Comparison of ENCODE assay signal across 32 cellular contexts in the genomic region with DNA sequence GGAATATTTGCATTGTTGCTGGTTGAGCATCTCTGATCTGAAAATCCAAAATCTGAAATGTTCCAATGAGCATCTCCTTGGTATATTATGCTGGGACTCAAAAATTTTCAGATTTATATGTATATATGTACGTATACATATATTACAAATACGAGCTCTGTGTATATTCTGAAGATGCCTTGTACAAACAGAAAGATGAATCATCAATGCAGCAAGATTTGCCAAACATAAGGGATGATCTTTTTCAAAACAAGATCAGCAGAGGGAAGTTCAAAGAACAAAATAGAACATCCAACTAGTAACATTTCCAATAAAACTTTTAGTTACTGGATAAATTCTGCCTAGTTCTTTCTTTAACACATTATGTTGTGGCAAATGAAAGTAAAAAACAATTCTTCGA. TPM values are rescaled to one million over a fixed set of nuclear protein-coding genes. Genes with fewer than 3 reads are reported as not detected.
A peak's percentile ranks its signal among the peaks of the same experiment; 100 is the strongest.
DNase-seq lines count a peak whose midpoint lies in the region; ATAC-seq, FAIRE-seq and TF ChIP-seq lines count a peak whose summit lies in the region.
"Had no signal": no experiment of that assay in that cellular context is flagged by ENCODE, and none has a peak within 500 bp of the region (broad histone marks: within the 10 kb centered on the region; RNA-seq: fewer than 3 reads in every experiment).

No MANE protein-coding gene starts in this region.

- H3K36me3 ChIP-seq in mammary epithelial cell (ENCODE audit: insufficient read depth, low read length) (peaks cover under 1% of the 10 kb centered on the region), K562 (ENCODE audit: control insufficient read depth, insufficient read depth, low read length) (peaks cover 9% of the 10 kb centered on the region; the same call in 1 of the 3 replicates)
- H3K36me3 ChIP-seq: esophagus squamous epithelium, left lung, tibial artery, vagina had no signal

- H3K9ac ChIP-seq in mammary epithelial cell (ENCODE audit: insufficient read depth, low read length) (no peak overlapping the region), K562 (ENCODE audit: insufficient read depth in 1 of 2, low read depth in 2 of 2, low read length in 2 of 2) (no peak overlapping the region)
- H3K9ac ChIP-seq: parathyroid adenoma had no signal

- dilution Hi-C loops in mammary epithelial cell (cut with HindIII; ENCODE audit: low sequenced_read_pairs), result no loop called here

- no peak for TF ChIP-seq CTCF in MCF 10A (IDR thresholded peaks at IDR 0.05; ENCODE audit: unreplicated experiment)
- no peak for TF ChIP-seq CTCF in mammary epithelial cell (conservative IDR thresholded peaks at IDR 0.05 in 1 of 2, IDR thresholded peaks at IDR 0.05 in 1 of 2; ENCODE audit: extremely low read depth in 1 of 2, insufficient read depth in 1 of 2, low read depth in 1 of 2, low read length in 2 of 2)
- no peak for TF ChIP-seq CTCF in K562 (IDR thresholded peaks at IDR 0.05 in 2 of 3, conservative IDR thresholded peaks at IDR 0.05 in 1 of 3; ENCODE audit: insufficient read depth in 2 of 3, low read depth in 1 of 3, low read length in 3 of 3)
- TF ChIP-seq CTCF in fibroblast of villous mesenchyme (IDR thresholded peaks at IDR 0.05; ENCODE audit: insufficient read depth, low read depth, low read length), result no peak

- H3K4me1 ChIP-seq in mammary epithelial cell (ENCODE audit: insufficient read depth, low read length) (no peaks in the 10 kb centered on the region), K562 (replicated peaks in 1 of 2; ENCODE audit: control insufficient read depth in 2 of 2, insufficient read depth in 2 of 2, low read length in 2 of 2) (peaks cover 0 to 9% of the 10 kb centered on the region in 2 experiments; a peak in 4 of 5 replicates)

- POLR2A ChIA-PET in MCF 10A (lab: Yijun Ruan, JAX) (interaction anchor here (0.7 to 1.5 kb wide), 3 partner anchors 10 to 82 kb away, joined by 3 to 4 read pairs (median 4); no protein-coding TSS in a partner anchor), K562 (lab: Yijun Ruan, JAX) (no interaction called here)

- H3K4me2 ChIP-seq in mammary epithelial cell (ENCODE audit: insufficient read depth, low read depth, low read length), result no peak overlapping the region
- H3K4me2 ChIP-seq in K562 (ENCODE audit: insufficient read depth, low read length), result no peak overlapping the region

- H3K27ac Mint-ChIP-seq in MCF 10A (ENCODE audit: low read depth, unreplicated experiment), result no peak overlapping the region
- H3K27ac Mint-ChIP-seq: activated B cell treated with CpG ODN at 0.5 μM for 24 hours; activated T-cell treated with anti-CD3 and anti-CD28 coated beads, Interleukin-2, amount 50 U/mL, for 24 hours; CD4-positive, CD25-positive, alpha-beta regulatory T cell had no signal

- no peak overlapping the region for H3K4me3 ChIP-seq in mammary epithelial cell (replicated peaks in 1 of 3; ENCODE audit: insufficient read depth in 1 of 3, low read depth in 2 of 3, low read length in 3 of 3)
- H3K4me3 ChIP-seq in K562, result no peak overlapping the region
- no peak overlapping the region for H3K4me3 ChIP-seq in fibroblast of villous mesenchyme (ENCODE audit: low read depth, low read length)
- H3K4me3 ChIP-seq: esophagus squamous epithelium, left lung, spleen, tibial artery, vagina had no signal

- in situ Hi-C loops in mammary epithelial cell (cut with MboI; ENCODE audit: low sequenced_read_pairs in 2 of 2) (no loop called here), K562 (cut with MboI) (no loop called here)

- H3K27me3 Mint-ChIP-seq in MCF 10A (ENCODE audit: insufficient read depth, unreplicated experiment), result no peaks in the 10 kb centered on the region
- H3K27me3 Mint-ChIP-seq: activated B cell treated with CpG ODN at 0.5 μM for 24 hours; activated T-cell treated with anti-CD3 and anti-CD28 coated beads, Interleukin-2, amount 50 U/mL, for 24 hours; CD4-positive, CD25-positive, alpha-beta regulatory T cell had no signal

- no peaks in the 10 kb centered on the region for H3K27me3 ChIP-seq in mammary epithelial cell (ENCODE audit: insufficient read depth, low read length)
- no peaks in the 10 kb centered on the region for H3K27me3 ChIP-seq in K562 (ENCODE audit: control insufficient read depth in 2 of 2, insufficient read depth in 2 of 2, low read length in 2 of 2)
- H3K27me3 ChIP-seq: esophagus squamous epithelium, left lung, spleen, tibial artery, vagina had no signal

- H3K27ac ChIP-seq in mammary epithelial cell (ENCODE audit: insufficient read depth, low read depth, low read length) (no peak overlapping the region), K562 (ENCODE audit: extremely low read depth, low read depth, low read length) (no peak overlapping the region)
- H3K27ac ChIP-seq: esophagus squamous epithelium, left lung, parathyroid adenoma, spleen, tibial artery, vagina had no signal

- TF ChIP-seq RAD21 in K562 (CRISPR knock-in tag; conservative IDR thresholded peaks at IDR 0.05 in 1 of 2, IDR thresholded peaks at IDR 0.05 in 1 of 2), result no peak

- TF ChIP-seq EP300 in K562 (IDR thresholded peaks at IDR 0.05; ENCODE audit: low read length), result no peak

- H3K4me3 Mint-ChIP-seq in MCF 10A (ENCODE audit: unreplicated experiment), result no peak overlapping the region
- H3K4me3 Mint-ChIP-seq: activated B cell treated with CpG ODN at 0.5 μM for 24 hours; activated T-cell treated with anti-CD3 and anti-CD28 coated beads, Interleukin-2, amount 50 U/mL, for 24 hours; CD4-positive, CD25-positive, alpha-beta regulatory T cell; neural crest cell had no signal

- 66% methylated on average over 3 of the region's 3 CpGs for WGBS in mammary epithelial cell (ENCODE audit: low coverage, missing lambda C conversion rate)
- 80% methylated on average over 3 of the region's 3 CpGs for WGBS in K562 (ENCODE audit: insufficient coverage, low coverage, missing lambda C conversion rate)

- no peaks in the 10 kb centered on the region for H3K9me1 ChIP-seq in K562 (ENCODE audit: control insufficient read depth, insufficient read depth, low read length)

- H3K79me2 ChIP-seq in mammary epithelial cell (ENCODE audit: insufficient read depth, low read length), result peaks cover 21% of the 10 kb centered on the region
- H3K79me2 ChIP-seq in K562 (ENCODE audit: control insufficient read depth, insufficient read depth, low read length), result peaks cover 91% of the 10 kb centered on the region

- no peak for ATAC-seq in K562
- ATAC-seq in HG02973 (IDR thresholded peaks at IDR 0.05; ENCODE audit: unreplicated experiment), result no peak
- no peak for ATAC-seq in GM18520 (IDR thresholded peaks at IDR 0.05; ENCODE audit: unreplicated experiment)
- ATAC-seq: left lung had no signal

- intact Hi-C loops in MCF 10A (cut with micrococcal nuclease) (no loop called here), mammary epithelial cell (cut with micrococcal nuclease) (no loop called here), K562 (cut with micrococcal nuclease) (no loop called here)

- DNase-seq in MCF 10A (ENCODE audit: unreplicated experiment) (peak; percentile 21), mammary epithelial cell (no peak), K562 (ENCODE audit: extremely low read depth in 1 of 4, low spot score in 3 of 4) (no peak), fibroblast of villous mesenchyme (ENCODE audit: low read depth) (peak; percentile 31), stromal cell of bone marrow (ENCODE audit: low read depth) (peak; percentile 2)
- no peak for DNase-seq in stimulated activated naive CD4-positive, alpha-beta T cell treated with Interleukin-2 at 50 U/mL for 16 hours (lab: John Stamatoyannopoulos, UW)
- DNase-seq: activated B cell treated with CpG ODN at 0.5 μM for 24 hours; activated CD4-positive, alpha-beta T cell treated with anti-CD3 and anti-CD28 coated beads, Interleukin-2, amount 50 U/mL, for 1 hour; activated gamma-delta T cell treated with Interleukin-2 at 50 U/mL for 16 hours; activated T-cell treated with anti-CD3 and anti-CD28 coated beads, Interleukin-2, amount 50 U/mL, for 24 hours; AML-193; CD4-positive, CD25-positive, alpha-beta regulatory T cell; dermis blood vessel endothelial cell; esophagus squamous epithelium; head of caudate nucleus; islet precursor cell; left lung; NCI-H1092 treated with DMSO at 0.1 percent for 48 hours; NCI-H1694 treated with DMSO at 0.1 percent for 48 hours; NCI-H446 treated with DMSO at 0.1 percent for 48 hours; NCI-H82; RPMI8226; spleen; stimulated activated CD4-positive, alpha-beta T cell treated with anti-CD3 and anti-CD28 coated beads, Interleukin-2, amount 100 ng/mL, for 48 hours; T-helper 1 cell; tibial artery had no signal

- H4K20me1 ChIP-seq in mammary epithelial cell (ENCODE audit: insufficient read depth, low read length) (no peaks in the 10 kb centered on the region), K562 (replicated peaks; ENCODE audit: control insufficient read depth, insufficient read depth, low read length) (0 out of 2 replicates have a peak, but pooled peaks cover 4% of the 10 kb centered on the region)

- no peaks in the 10 kb centered on the region for H3K36me3 Mint-ChIP-seq in MCF 10A (ENCODE audit: insufficient read depth, unreplicated experiment)

- no peak for TF ChIP-seq POLR2A in K562 (conservative IDR thresholded peaks at IDR 0.05)

- BruUV-seq in MCF 10A (replicated peaks; lab: Mats Ljungman, UMichigan), result no TSS peak
- BruUV-seq in mammary epithelial cell (replicated peaks; lab: Mats Ljungman, UMichigan), result no TSS peak
- no TSS peak for BruUV-seq in K562 (replicated peaks; lab: Mats Ljungman, UMichigan)

- CTCF ChIA-PET in MCF 10A (lab: Yijun Ruan, JAX), result interaction anchor here (0.8 kb wide), 1 partner anchor 15 kb away, joined by 3 read pairs; no protein-coding TSS in a partner anchor
- CTCF ChIA-PET in mammary epithelial cell (lab: Charles Lee; ENCODE audit: low non-redundant PET), result interaction anchor here (0.6 kb wide), 1 partner anchor 118 kb away, joined by 16 read pairs; no protein-coding TSS in a partner anchor
- CTCF ChIA-PET in K562 (lab: Yijun Ruan, JAX; ENCODE audit: low intra/inter-chr PET ratio), result no interaction called here

- H3K9me3 Mint-ChIP-seq in MCF 10A (ENCODE audit: unreplicated experiment), result no peaks in the 10 kb centered on the region

- FAIRE-seq in K562 (lab: Jason Lieb, UNC), result no peak
- FAIRE-seq: endometrium had no signal

- H3K4me1 Mint-ChIP-seq in MCF 10A (ENCODE audit: insufficient read depth, unreplicated experiment), result no peaks in the 10 kb centered on the region
- H3K4me1 Mint-ChIP-seq: neural crest cell had no signal

- H3K9me3 ChIP-seq in mammary epithelial cell (replicated peaks; ENCODE audit: insufficient read depth, low read length) (no peaks in the 10 kb centered on the region), K562 (replicated peaks; ENCODE audit: control insufficient read depth, insufficient read depth, low read depth, low read length) (0 out of 2 replicates have a peak, but pooled peaks cover 2% of the 10 kb centered on the region)
- H3K9me3 ChIP-seq: esophagus squamous epithelium, tibial artery, vagina had no signal

- no peak overlapping the region for H2AFZ ChIP-seq in mammary epithelial cell (ENCODE audit: low read depth, low read length)
- no peak overlapping the region for H2AFZ ChIP-seq in K562 (ENCODE audit: low read depth, low read length)
- H2AFZ ChIP-seq: parathyroid adenoma had no signal

RNA-seq across cellular contexts. Expression of a gene that starts 42.5 kb away (rescaled TPM):
- total RNA-seq in MCF 10A (2022) (34.0 and 34.3 TPM in 2 replicates), mammary epithelial cell (10 to 100 TPM; 40.1 to 80.5 TPM), K562 (2014; rRNA removed) (91.9 and 93.1 TPM in 2 replicates), K562 (2014; rRNA removed; fragmentation: Illumina TruSeq; extraction: Trizol) (79.2 and 88.1 TPM in 2 replicates), K562 (2015; rRNA removed; fragmentation: Illumina TruSeq; extraction: Trizol) (90.4 and 92.6 TPM in 2 replicates), K562 (2021) (103 and 108 TPM in 2 replicates), fibroblast of villous mesenchyme (71.2 and 88.9 TPM in 2 replicates)
- polyA plus RNA-seq in mammary epithelial cell (10.7 TPM), K562 (2011; rRNA removed) (43.9 and 48.3 TPM in 2 replicates), K562 (2014; fragmentation: Illumina TruSeq; extraction: Trizol) (79.0 and 89.9 TPM in 2 replicates), K562 (2014; fragmentation: Nextera tagmentation; extraction: Ambion mirVana) (10 to 100 TPM; 24.5 to 42.4 TPM), K562 (2014; rRNA removed) (70.7 and 83.4 TPM in 2 replicates)
- polyA minus RNA-seq in mammary epithelial cell, result 166 TPM
- total RNA-seq in K562 (2011; cell fraction: chromatin; rRNA removed; ENCODE audit: low replicate concordance), result 151 and 399 TPM in 2 replicates
- total RNA-seq in K562 (2011; cell fraction: nucleolus; rRNA removed), result 94.9 and 123 TPM in 2 replicates
- total RNA-seq in K562 (2011; cell fraction: nucleoplasm; rRNA removed), result 139 and 141 TPM in 2 replicates
- polyA plus RNA-seq in K562 (2011; cell fraction: cytosol; rRNA removed), result 46.7 and 50.5 TPM in 2 replicates
- polyA plus RNA-seq in K562 (2011; cell fraction: nucleus; rRNA removed), result 125 and 130 TPM in 2 replicates
- 68.9 and 92.0 TPM in 2 replicates for polyA plus RNA-seq in K562 (2012)
- polyA minus RNA-seq in K562 (2011; rRNA and poly(A)+ RNA removed), result 115 and 136 TPM in 2 replicates
- polyA minus RNA-seq in K562 (2011; cell fraction: cytosol; rRNA and poly(A)+ RNA removed), result 56.8 and 74.4 TPM in 2 replicates
- 75.0 and 142 TPM in 2 replicates for polyA minus RNA-seq in K562 (2011; cell fraction: nucleus; rRNA and poly(A)+ RNA removed)

Comparison
In these comparisons a context has a peak if more than half of its experiments do, and no peak if none do; other contexts are left out.
1. DNase-seq: peak in MCF 10A (single experiment), fibroblast of villous mesenchyme (single experiment) and stromal cell of bone marrow (single experiment); none in mammary epithelial cell (single experiment), K562 (0 of 4) and stimulated activated naive CD4-positive, alpha-beta T cell treated with Interleukin-2 at 50 U/mL for 16 hours (single experiment).